Comparison of ENCODE assay signal across 18 cellular contexts in the genomic region with DNA sequence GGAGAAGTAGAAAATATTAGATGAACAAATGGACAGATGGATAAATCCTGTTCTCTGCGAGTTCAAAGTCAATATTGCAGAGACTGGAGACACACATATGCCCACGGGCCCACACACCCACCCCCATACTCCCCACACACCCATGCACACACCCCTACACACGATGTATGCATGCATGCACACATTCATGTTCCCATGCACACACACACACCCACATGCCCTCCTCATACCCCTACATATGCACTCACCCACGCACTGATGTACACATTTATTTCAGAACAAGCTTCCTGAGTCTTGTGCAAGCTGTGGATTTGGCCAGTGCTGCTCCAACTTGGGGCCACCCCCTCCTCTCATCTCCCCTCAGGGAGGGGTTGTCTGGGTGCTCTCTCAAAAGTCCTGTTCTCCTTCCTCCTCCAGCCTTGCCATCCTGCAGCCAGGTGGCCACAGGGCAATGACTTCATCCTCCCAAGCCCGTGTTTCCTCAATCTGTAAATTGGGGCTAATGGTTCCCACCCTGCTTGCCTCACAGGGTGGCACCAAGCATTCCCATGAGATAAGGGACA. TPM values are rescaled to one million over a fixed set of nuclear protein-coding genes. Genes with fewer than 3 reads are reported as not detected.
DNase-seq lines count a peak whose midpoint lies in the region; ATAC-seq and TF ChIP-seq lines count a peak whose summit lies in the region.
"Had no signal": no experiment of that assay in that cellular context is flagged by ENCODE, and none has a peak within 500 bp of the region (broad histone marks: within the 10 kb centered on the region; RNA-seq: fewer than 3 reads in every experiment).

No MANE protein-coding gene starts in this region.

- POLR2A ChIA-PET in activated CD4-positive, alpha-beta T cell treated with anti-CD3 and anti-CD28 coated beads, Interleukin-2, amount 10 ng/mL, durations not matched to agents 7 days and 5 days (lab: Charles Lee): no interaction called here
- POLR2A ChIA-PET in HEK293 (lab: Yijun Ruan, JAX): no interaction called here

- peaks cover 90% of the 10 kb centered on the region for H3K4me1 Mint-ChIP-seq in activated CD4-positive, alpha-beta T cell treated with anti-CD3 and anti-CD28 coated beads, Interleukin-2, amount 10 ng/mL, durations not matched to agents 7 days and 5 days
- H3K4me1 Mint-ChIP-seq in activated T-helper 1 cell treated with anti-CD3 and anti-CD28 coated beads, Interleukin-12 subunit alpha, Interleukin-12 subunit beta, Interleukin-2, Interleukin-4 antibody, amounts not matched to agents 30 ng/mL and 10 ng/mL and 1 ng/mL, durations not matched to agents 14 hours and 24 hours and 36 hours (ENCODE audit: low read depth): peaks cover 93% of the 10 kb centered on the region
- H3K4me1 Mint-ChIP-seq in nephron: peaks cover 42% of the 10 kb centered on the region

- peak overlapping the region; percentile 82 for H3K27ac Mint-ChIP-seq in activated CD4-positive, alpha-beta T cell treated with anti-CD3 and anti-CD28 coated beads, Interleukin-2, amount 10 ng/mL, durations not matched to agents 7 days and 5 days
- H3K27ac Mint-ChIP-seq in activated T-helper 1 cell treated with anti-CD3 and anti-CD28 coated beads, Interleukin-12 subunit alpha, Interleukin-12 subunit beta, Interleukin-2, Interleukin-4 antibody, amounts not matched to agents 30 ng/mL and 10 ng/mL and 1 ng/mL, durations not matched to agents 14 hours and 24 hours and 36 hours: peak overlapping the region; percentile 87
- peak overlapping the region; percentile 70 to 91 (median 82) for H3K27ac Mint-ChIP-seq in nephron
- H3K27ac Mint-ChIP-seq: memory B cell had no signal

- peaks cover 2% of the 10 kb centered on the region for H3K4me1 ChIP-seq in HEK293 (ENCODE audit: control insufficient read depth, insufficient read depth, low read length)

- H3K36me3 Mint-ChIP-seq in activated CD4-positive, alpha-beta T cell treated with anti-CD3 and anti-CD28 coated beads, Interleukin-2, amount 10 ng/mL, durations not matched to agents 7 days and 5 days (ENCODE audit: low read depth): peaks cover 44% of the 10 kb centered on the region
- H3K36me3 Mint-ChIP-seq in activated T-helper 1 cell treated with anti-CD3 and anti-CD28 coated beads, Interleukin-12 subunit alpha, Interleukin-12 subunit beta, Interleukin-2, Interleukin-4 antibody, amounts not matched to agents 30 ng/mL and 10 ng/mL and 1 ng/mL, durations not matched to agents 14 hours and 24 hours and 36 hours (ENCODE audit: low read depth): peaks cover 29% of the 10 kb centered on the region
- H3K36me3 Mint-ChIP-seq in nephron (ENCODE audit: low read depth): no peaks in the 10 kb centered on the region

- H3K4me3 ChIP-seq in HEK293 (ENCODE audit: low read depth, low read length): no peak overlapping the region
- H3K4me3 ChIP-seq: breast epithelium, GM23248, heart left ventricle had no signal

- no peak for TF ChIP-seq CTCF in HEK293 (tag by site-specific recombination; IDR thresholded peaks at IDR 0.05)
- no peak for TF ChIP-seq CTCF in nephron (IDR thresholded peaks at IDR 0.05; ENCODE audit: unreplicated experiment in 3 of 3)

- CTCF ChIA-PET in activated CD4-positive, alpha-beta T cell treated with anti-CD3 and anti-CD28 coated beads, Interleukin-2, amount 10 ng/mL, durations not matched to agents 7 days and 5 days (lab: Charles Lee): interaction anchor here (0.7 to 2.7 kb wide), 5 partner anchors 10 to 62 kb away, joined by 3 to 6 read pairs (median 6); no protein-coding TSS in a partner anchor
- CTCF ChIA-PET in HEK293 (lab: Yijun Ruan, JAX): interaction anchor here (1.0 to 1.6 kb wide), 2 partner anchors 17 to 20 kb away, joined by 3 to 9 read pairs; no protein-coding TSS in a partner anchor

- no peaks in the 10 kb centered on the region for H3K9me3 ChIP-seq in HEK293 (ENCODE audit: control insufficient read depth, insufficient read depth, low read depth, low read length)
- H3K9me3 ChIP-seq: breast epithelium, heart left ventricle had no signal

- no peak for DNase-seq in activated CD4-positive, alpha-beta T cell treated with anti-CD3 and anti-CD28 coated beads, Interleukin-2, amount 10 ng/mL, durations not matched to agents 7 days and 5 days
- no peak for DNase-seq in activated CD4-positive, alpha-beta T cell treated with anti-CD3 and anti-CD28 coated beads, Interleukin-2, amount 50 U/mL, for 48 hours
- DNase-seq in activated T-helper 1 cell treated with anti-CD3 and anti-CD28 coated beads, Interleukin-12 subunit alpha, Interleukin-12 subunit beta, Interleukin-2, Interleukin-4 antibody, amounts not matched to agents 30 ng/mL and 10 ng/mL and 1 ng/mL, durations not matched to agents 14 hours and 24 hours and 36 hours (ENCODE audit: low spot score): no peak
- no peak for DNase-seq in hippocampal formation (lab: John Stamatoyannopoulos, UW)
- DNase-seq in NCI-H1930 (lab: John Stamatoyannopoulos, UW): no peak
- DNase-seq: GM23248; heart left ventricle; islet precursor cell; NCI-H1417 treated with DMSO at 0.1 percent for 48 hours; NK-92 treated with Interleukin-12 subunit alpha and Interleukin-12 subunit beta, amount 100 ng/mL, for 24 hours; SHP77 had no signal

- no peak for ATAC-seq in GM19328 (IDR thresholded peaks at IDR 0.05; ENCODE audit: unreplicated experiment)

- no peak overlapping the region for H3K27ac ChIP-seq in HEK293 (ENCODE audit: extremely low read depth, low read depth, low read length)
- H3K27ac ChIP-seq: breast epithelium, GM23248 had no signal

- H3K4me3 Mint-ChIP-seq in activated CD4-positive, alpha-beta T cell treated with anti-CD3 and anti-CD28 coated beads, Interleukin-2, amount 10 ng/mL, durations not matched to agents 7 days and 5 days: no peak overlapping the region
- H3K4me3 Mint-ChIP-seq in activated T-helper 1 cell treated with anti-CD3 and anti-CD28 coated beads, Interleukin-12 subunit alpha, Interleukin-12 subunit beta, Interleukin-2, Interleukin-4 antibody, amounts not matched to agents 30 ng/mL and 10 ng/mL and 1 ng/mL, durations not matched to agents 14 hours and 24 hours and 36 hours: no peak overlapping the region
- H3K4me3 Mint-ChIP-seq in nephron: no peak overlapping the region
- H3K4me3 Mint-ChIP-seq: memory B cell, neural crest cell had no signal

- intact Hi-C loops in activated T-helper 1 cell treated with anti-CD3 and anti-CD28 coated beads, Interleukin-12 subunit alpha, Interleukin-12 subunit beta, Interleukin-2, Interleukin-4 antibody, amounts not matched to agents 30 ng/mL and 10 ng/mL and 1 ng/mL, durations not matched to agents 14 hours and 24 hours and 36 hours (cut with micrococcal nuclease): loop anchor here (2.0 kb wide), 2 partner anchors 17 to 21 kb away; partner anchors contain the start of gene MAPKAPK3

- H3K27me3 Mint-ChIP-seq in activated CD4-positive, alpha-beta T cell treated with anti-CD3 and anti-CD28 coated beads, Interleukin-2, amount 10 ng/mL, durations not matched to agents 7 days and 5 days: no peaks in the 10 kb centered on the region
- H3K27me3 Mint-ChIP-seq in activated T-helper 1 cell treated with anti-CD3 and anti-CD28 coated beads, Interleukin-12 subunit alpha, Interleukin-12 subunit beta, Interleukin-2, Interleukin-4 antibody, amounts not matched to agents 30 ng/mL and 10 ng/mL and 1 ng/mL, durations not matched to agents 14 hours and 24 hours and 36 hours (ENCODE audit: insufficient read depth): no peaks in the 10 kb centered on the region
- peaks cover 13% of the 10 kb centered on the region for H3K27me3 Mint-ChIP-seq in nephron (ENCODE audit: low read depth)
- H3K27me3 Mint-ChIP-seq: memory B cell had no signal

- no peaks in the 10 kb centered on the region for H3K9me3 Mint-ChIP-seq in activated CD4-positive, alpha-beta T cell treated with anti-CD3 and anti-CD28 coated beads, Interleukin-2, amount 10 ng/mL, durations not matched to agents 7 days and 5 days
- no peaks in the 10 kb centered on the region for H3K9me3 Mint-ChIP-seq in activated T-helper 1 cell treated with anti-CD3 and anti-CD28 coated beads, Interleukin-12 subunit alpha, Interleukin-12 subunit beta, Interleukin-2, Interleukin-4 antibody, amounts not matched to agents 30 ng/mL and 10 ng/mL and 1 ng/mL, durations not matched to agents 14 hours and 24 hours and 36 hours
- no peaks in the 10 kb centered on the region for H3K9me3 Mint-ChIP-seq in nephron
- H3K9me3 Mint-ChIP-seq: activated naive CD4-positive, alpha-beta T cell treated with anti-CD3 and anti-CD28 coated beads, Interleukin-2, amount 50 U/mL, for 72 hours; memory B cell; neural crest cell had no signal

- H3K36me3 ChIP-seq in HEK293 (ENCODE audit: control insufficient read depth in 2 of 2, insufficient read depth in 1 of 2, low read length in 2 of 2): no peaks in the 10 kb centered on the region
- H3K36me3 ChIP-seq: breast epithelium, heart left ventricle had no signal

TF ChIP-seq in HEK293, 187 proteins besides CTCF, POLR2A, EP300 and RAD21 (continues in another document):
- no peak for TF ChIP-seq ZNF16 (tag by site-specific recombination; IDR thresholded peaks at IDR 0.05; ENCODE audit: low read depth)
- TF ChIP-seq ZNF623 (tag by site-specific recombination; IDR thresholded peaks at IDR 0.05): peak; percentile 59

RNA-seq across cellular contexts. Expression of gene MAPKAPK3, which starts 16.4 kb away (rescaled TPM):
- total RNA-seq in activated CD4-positive, alpha-beta T cell treated with anti-CD3 and anti-CD28 coated beads, Interleukin-2, amount 10 ng/mL, durations not matched to agents 7 days and 5 days: 100 to 1,000 TPM; 135 to 140 TPM
- 191 and 201 TPM in 2 replicates for total RNA-seq in activated T-helper 1 cell treated with anti-CD3 and anti-CD28 coated beads, Interleukin-12 subunit alpha, Interleukin-12 subunit beta, Interleukin-2, Interleukin-4 antibody, amounts not matched to agents 30 ng/mL and 10 ng/mL and 1 ng/mL, durations not matched to agents 14 hours and 24 hours and 36 hours

RNA-seq across cellular contexts. Expression of gene CISH, which starts 21.7 kb away (rescaled TPM):
- total RNA-seq in activated CD4-positive, alpha-beta T cell treated with anti-CD3 and anti-CD28 coated beads, Interleukin-2, amount 10 ng/mL, durations not matched to agents 7 days and 5 days: 100 to 1,000 TPM; 300 to 308 TPM
- 334 and 341 TPM in 2 replicates for total RNA-seq in activated T-helper 1 cell treated with anti-CD3 and anti-CD28 coated beads, Interleukin-12 subunit alpha, Interleukin-12 subunit beta, Interleukin-2, Interleukin-4 antibody, amounts not matched to agents 30 ng/mL and 10 ng/mL and 1 ng/mL, durations not matched to agents 14 hours and 24 hours and 36 hours

RNA-seq across cellular contexts. Expression of gene DOCK3, which starts 41.4 kb away (rescaled TPM):
- total RNA-seq in activated CD4-positive, alpha-beta T cell treated with anti-CD3 and anti-CD28 coated beads, Interleukin-2, amount 10 ng/mL, durations not matched to agents 7 days and 5 days: 1 to 10 TPM in 1 of 2 experiments, under 1 TPM in 1; 1.00 to 1.1 TPM
- total RNA-seq in activated T-helper 1 cell treated with anti-CD3 and anti-CD28 coated beads, Interleukin-12 subunit alpha, Interleukin-12 subunit beta, Interleukin-2, Interleukin-4 antibody, amounts not matched to agents 30 ng/mL and 10 ng/mL and 1 ng/mL, durations not matched to agents 14 hours and 24 hours and 36 hours: 1.5 and 1.6 TPM in 2 replicates
